14 cellular contexts compared by ENCODE assay signal in genomic region chr7:73424486-73424885, GRCh38. TPM values are rescaled to one million over a fixed set of nuclear protein-coding genes. Genes with fewer than 3 reads are reported as not detected.
A peak's percentile ranks its signal among the peaks of the same experiment; 100 is the strongest.
DNase-seq lines count a peak whose midpoint lies in the region; ATAC-seq and TF ChIP-seq lines count a peak whose summit lies in the region.
"Had no signal": no experiment of that assay in that cellular context is flagged by ENCODE, and none has a peak within 500 bp of the region (broad histone marks: within the 10 kb centered on the region; RNA-seq: fewer than 3 reads in every experiment).

No MANE protein-coding gene starts in this region.

- H3K27ac ChIP-seq in right atrium auricular region: peak overlapping the region in 1 of 2 donors; percentile 41
- no peak overlapping the region for H3K27ac ChIP-seq in endodermal cell (ENCODE audit: low read depth, low read length)
- H3K27ac ChIP-seq in neutrophil: no peak overlapping the region
- H3K27ac ChIP-seq in upper lobe of right lung: no peak overlapping the region
- H3K27ac ChIP-seq: A549, SJSA1 had no signal

- H3K9me3 Mint-ChIP-seq in endodermal cell: no peaks in the 10 kb centered on the region
- H3K9me3 Mint-ChIP-seq: activated CD4-positive, alpha-beta memory T cell treated with anti-CD3 and anti-CD28 coated beads, Interleukin-2, amount 10 ng/mL, durations not matched to agents 7 days and 5 days; activated T-helper 1 cell treated with anti-CD3 and anti-CD28 coated beads, Interleukin-12 subunit alpha, Interleukin-12 subunit beta, Interleukin-2, Interleukin-4 antibody, amounts not matched to agents 30 ng/mL and 10 ng/mL and 1 ng/mL, durations not matched to agents 14 hours and 24 hours and 36 hours; immature natural killer cell had no signal

- peaks cover 2% of the 10 kb centered on the region for H3K4me1 Mint-ChIP-seq in endodermal cell
- H3K4me1 Mint-ChIP-seq: activated CD4-positive, alpha-beta memory T cell treated with anti-CD3 and anti-CD28 coated beads, Interleukin-2, amount 10 ng/mL, durations not matched to agents 7 days and 5 days; immature natural killer cell had no signal

- H3K27me3 ChIP-seq in right atrium auricular region: no peaks in the 10 kb centered on the region
- no peaks in the 10 kb centered on the region for H3K27me3 ChIP-seq in endodermal cell (ENCODE audit: control insufficient read depth, insufficient read depth, low read length, poor library complexity, severe bottlenecking)
- peaks cover 23% of the 10 kb centered on the region for H3K27me3 ChIP-seq in neutrophil
- peaks cover 8% of the 10 kb centered on the region for H3K27me3 ChIP-seq in upper lobe of right lung
- H3K27me3 ChIP-seq: SJSA1 had no signal

- H3K36me3 Mint-ChIP-seq in endodermal cell (ENCODE audit: low read depth): no peaks in the 10 kb centered on the region
- H3K36me3 Mint-ChIP-seq: immature natural killer cell had no signal

- intact Hi-C loops in cardiac septum (cut with DNase I) (no loop called here), upper lobe of right lung (cut with DNase I) (no loop called here)

- ATAC-seq in upper lobe of right lung: no peak
- ATAC-seq: A549 had no signal

- DNase-seq in right atrium auricular region (ENCODE audit: low spot score) (no peak), cardiac septum (ENCODE audit: low spot score) (no peak), endodermal cell (no peak), upper lobe of right lung (no peak), DMS153 treated with DMSO at 0.1 percent for 48 hours (lab: John Stamatoyannopoulos, UW; ENCODE audit: unreplicated experiment) (no peak), GM19240 (ENCODE audit: insufficient read length, low spot score) (no peak)
- no peak for DNase-seq in activated CD4-positive, alpha-beta T cell treated with anti-CD3 and anti-CD28 coated beads, Interleukin-2, amount 50 U/mL, for 48 hours
- DNase-seq: activated CD4-positive, alpha-beta memory T cell treated with anti-CD3 and anti-CD28 coated beads, Interleukin-2, amount 10 ng/mL, durations not matched to agents 7 days and 5 days; effector memory CD4-positive, alpha-beta T cell; immature natural killer cell had no signal

- TF ChIP-seq CTCF in right atrium auricular region (IDR thresholded peaks at IDR 0.05): no peak
- no peak for TF ChIP-seq CTCF in endodermal cell (conservative IDR thresholded peaks at IDR 0.05)
- no peak for TF ChIP-seq CTCF in neutrophil (IDR thresholded peaks at IDR 0.05)
- TF ChIP-seq CTCF in upper lobe of right lung (IDR thresholded peaks at IDR 0.05): no peak

- H3K4me1 ChIP-seq in right atrium auricular region (peaks cover 0 to 11% of the 10 kb centered on the region in 2 donors), endodermal cell (ENCODE audit: control insufficient read depth, insufficient read depth, low read length) (no peaks in the 10 kb centered on the region), neutrophil (ENCODE audit: control insufficient read depth in 1 of 2, insufficient read depth in 1 of 2, low read depth in 1 of 2, low read length in 1 of 2) (peaks cover 6 to 7% of the 10 kb centered on the region in 2 experiments), upper lobe of right lung (no peaks in the 10 kb centered on the region)
- H3K4me1 ChIP-seq: A549, SJSA1 had no signal

- peak overlapping the region; percentile 22 for H3K4me3 Mint-ChIP-seq in endodermal cell
- H3K4me3 Mint-ChIP-seq: activated CD4-positive, alpha-beta memory T cell treated with anti-CD3 and anti-CD28 coated beads, Interleukin-2, amount 10 ng/mL, durations not matched to agents 7 days and 5 days; activated T-helper 1 cell treated with anti-CD3 and anti-CD28 coated beads, Interleukin-12 subunit alpha, Interleukin-12 subunit beta, Interleukin-2, Interleukin-4 antibody, amounts not matched to agents 30 ng/mL and 10 ng/mL and 1 ng/mL, durations not matched to agents 14 hours and 24 hours and 36 hours; immature natural killer cell had no signal

- H3K36me3 ChIP-seq in right atrium auricular region (no peaks in the 10 kb centered on the region), endodermal cell (ENCODE audit: control insufficient read depth, insufficient read depth, low read length) (no peaks in the 10 kb centered on the region), neutrophil (no peaks in the 10 kb centered on the region), upper lobe of right lung (no peaks in the 10 kb centered on the region)
- H3K36me3 ChIP-seq: SJSA1 had no signal

- no peaks in the 10 kb centered on the region for H3K27me3 Mint-ChIP-seq in endodermal cell (ENCODE audit: insufficient read depth)

- WGBS in endodermal cell (ENCODE audit: insufficient coverage in 1 of 2, insufficient read length in 1 of 2), 2 experiments: 95 to 98% methylated on average over 9 to 11 of the region's 11 CpGs

- no peak overlapping the region for H3K9ac ChIP-seq in endodermal cell (ENCODE audit: extremely low read depth, low read length, poor library complexity, severe bottlenecking)

- H3K4me3 ChIP-seq in right atrium auricular region (peak overlapping the region; percentile 20 to 49), endodermal cell (ENCODE audit: low read length) (no peak overlapping the region), neutrophil (ENCODE audit: low read depth in 1 of 2, low read length in 1 of 2) (peak overlapping the region; percentile 23 to 29), upper lobe of right lung (peak overlapping the region; percentile 19)
- H3K4me3 ChIP-seq: A549, SJSA1 had no signal

- no peak overlapping the region for H3K27ac Mint-ChIP-seq in endodermal cell
- H3K27ac Mint-ChIP-seq: activated CD4-positive, alpha-beta memory T cell treated with anti-CD3 and anti-CD28 coated beads, Interleukin-2, amount 10 ng/mL, durations not matched to agents 7 days and 5 days; activated T-helper 1 cell treated with anti-CD3 and anti-CD28 coated beads, Interleukin-12 subunit alpha, Interleukin-12 subunit beta, Interleukin-2, Interleukin-4 antibody, amounts not matched to agents 30 ng/mL and 10 ng/mL and 1 ng/mL, durations not matched to agents 14 hours and 24 hours and 36 hours; immature natural killer cell had no signal

- no peaks in the 10 kb centered on the region for H3K9me3 ChIP-seq in right atrium auricular region
- no peaks in the 10 kb centered on the region for H3K9me3 ChIP-seq in endodermal cell (ENCODE audit: control insufficient read depth, low read length)
- no peaks in the 10 kb centered on the region for H3K9me3 ChIP-seq in neutrophil
- H3K9me3 ChIP-seq in upper lobe of right lung: no peaks in the 10 kb centered on the region
- H3K9me3 ChIP-seq: A549, SJSA1 had no signal

RNA-seq across cellular contexts. Expression of gene FZD9, which starts 9.1 kb away (rescaled TPM):
- total RNA-seq in right atrium auricular region: under 1 TPM in 1 of 2 donors, not detected in 1; 0.47 TPM
- 0.19 TPM for total RNA-seq in cardiac septum
- total RNA-seq in endodermal cell: 1 to 10 TPM; 1.1 to 1.8 TPM
- polyA plus RNA-seq in endodermal cell (2013, experiment 1 of 2): 3.4 TPM
- polyA plus RNA-seq in endodermal cell (2013, experiment 2 of 2): 3.2 TPM
- total RNA-seq in upper lobe of right lung: 0.26 TPM
- total RNA-seq: activated CD4-positive, alpha-beta memory T cell treated with anti-CD3 and anti-CD28 coated beads, Interleukin-2, amount 10 ng/mL, durations not matched to agents 7 days and 5 days had no signal
